In the genomic region with DNA sequence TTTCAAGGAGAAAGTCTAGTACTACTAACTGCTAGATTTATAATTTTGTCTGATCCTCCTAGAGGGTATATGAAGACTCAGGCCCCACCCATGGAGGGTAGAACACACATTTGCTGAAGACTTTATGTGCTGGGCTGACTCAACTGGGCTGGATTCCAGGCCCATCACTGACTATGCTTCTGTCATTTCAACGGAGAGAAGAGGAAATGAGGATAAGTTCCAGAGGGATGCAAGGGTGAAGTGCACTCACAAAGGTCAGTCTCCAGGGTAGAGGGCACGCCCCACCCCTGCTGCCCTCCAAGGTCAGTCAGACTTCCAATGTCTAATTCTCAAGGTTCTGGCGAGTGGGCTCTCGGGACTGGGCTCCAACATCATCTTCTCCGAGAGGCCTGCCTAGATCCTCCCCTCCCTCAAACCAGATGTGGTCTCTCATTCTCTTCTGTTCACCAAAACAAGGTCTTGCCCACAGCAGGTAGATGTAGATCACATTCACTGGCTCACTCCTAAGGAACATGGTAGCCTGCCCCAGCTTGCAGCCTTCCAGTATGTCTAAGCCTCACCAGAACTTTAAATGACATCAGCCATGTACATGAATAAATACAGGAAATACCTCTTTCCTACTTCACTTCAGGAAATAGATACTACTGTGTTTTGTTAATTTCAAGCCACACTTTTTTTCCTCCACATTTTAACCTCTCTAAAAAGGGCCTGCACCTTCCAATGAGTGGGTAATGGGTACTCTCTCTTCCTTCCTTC, we compare ENCODE assay signal across 14 cellular contexts. TPM values are rescaled to one million over a fixed set of nuclear protein-coding genes. Genes with fewer than 3 reads are reported as not detected.
A peak's percentile ranks its signal among the peaks of the same experiment; 100 is the strongest.
DNase-seq lines count a peak whose midpoint lies in the region; TF ChIP-seq lines count a peak whose summit lies in the region.
"Had no signal": no experiment of that assay in that cellular context is flagged by ENCODE, and none has a peak within 500 bp of the region (broad histone marks: within the 10 kb centered on the region; RNA-seq: fewer than 3 reads in every experiment).

No MANE protein-coding gene starts in this region.

- no peaks in the 10 kb centered on the region for H3K9me3 ChIP-seq in esophagus (ENCODE audit: control insufficient read depth in 2 of 2, insufficient read depth in 1 of 2, low read depth in 1 of 2, low read length in 1 of 2)
- no peaks in the 10 kb centered on the region for H3K9me3 ChIP-seq in sigmoid colon

- WGBS in esophagus, 2 donors, result 71 to 78% methylated on average over 5 of the region's 5 CpGs
- 71 to 80% methylated on average over 5 of the region's 5 CpGs for WGBS in sigmoid colon, 2 donors

- H3K4me1 ChIP-seq in esophagus (ENCODE audit: control insufficient read depth in 2 of 2, insufficient read depth in 2 of 2, low read length in 1 of 2), result peaks cover 0 to 8% of the 10 kb centered on the region in 2 donors
- H3K4me1 ChIP-seq in sigmoid colon, result no peaks in the 10 kb centered on the region

- H3K36me3 ChIP-seq in esophagus (ENCODE audit: control insufficient read depth in 2 of 2, insufficient read depth in 2 of 2, low read length in 1 of 2) (no peaks in the 10 kb centered on the region), sigmoid colon (no peaks in the 10 kb centered on the region)

- TF ChIP-seq CTCF in sigmoid colon (IDR thresholded peaks at IDR 0.05), result no peak

- no peak for TF ChIP-seq EP300 in sigmoid colon (IDR thresholded peaks at IDR 0.05)

- H3K27me3 ChIP-seq in esophagus (ENCODE audit: control insufficient read depth in 1 of 2, insufficient read depth in 2 of 2, low read length in 2 of 2) (no peaks in the 10 kb centered on the region), sigmoid colon (no peaks in the 10 kb centered on the region)

- DNase-seq in DMS53 treated with DMSO at 0.1 percent for 48 hours (lab: John Stamatoyannopoulos, UW; ENCODE audit: unreplicated experiment) (peak; percentile 29), RKO (ENCODE audit: low spot score) (peak; percentile 40), posterior vena cava (ENCODE audit: low spot score) (peak; percentile 87), sigmoid colon (no peak), SIG-M5 (lab: John Stamatoyannopoulos, UW) (no peak), medulla oblongata (ENCODE audit: extremely low spot score) (no peak), GM19240 (ENCODE audit: insufficient read length, low spot score) (no peak)
- DNase-seq: DMS79; effector CD8-positive, alpha-beta T cell; NCI-H2227 treated with DMSO at 0.1 percent for 48 hours; T-helper 2 cell had no signal

- H3K4me3 ChIP-seq in esophagus (ENCODE audit: low read depth in 1 of 2, low read length in 2 of 2) (no peak overlapping the region), sigmoid colon (no peak overlapping the region)

- no peak for TF ChIP-seq POLR2A in sigmoid colon (IDR thresholded peaks at IDR 0.05)

- H3K27ac ChIP-seq in esophagus (ENCODE audit: low read depth in 2 of 2, low read length in 1 of 2) (peak overlapping the region; percentile 29 to 82), sigmoid colon (no peak overlapping the region)

- intact Hi-C loops in posterior vena cava (cut with DNase I), result no loop called here
- intact Hi-C loops in sigmoid colon (cut with DNase I), result no loop called here

RNA-seq across cellular contexts. Expression of a gene that starts 7.3 kb away (rescaled TPM):
- not detected for polyA plus RNA-seq in esophagus
- total RNA-seq in posterior vena cava, result not detected
- not detected for total RNA-seq in sigmoid colon
- 100 to 1,000 TPM in 2 of 3 donors, 10 to 100 TPM in 1; 61.0 to 297 (median 132) TPM for polyA plus RNA-seq in sigmoid colon
- total RNA-seq: lower leg skin, skeletal muscle tissue had no signal

RNA-seq across cellular contexts. Expression of a gene that starts 9.7 kb away (rescaled TPM):
- polyA plus RNA-seq in esophagus, result 10 to 100 TPM; 18.0 to 24.9 TPM
- total RNA-seq in posterior vena cava, result 10 to 100 TPM in 1 of 2 donors, 1 to 10 TPM in 1; 5.5 to 11.6 TPM
- total RNA-seq in sigmoid colon, result 10 to 100 TPM in 1 of 4 donors, 1 to 10 TPM in 3; 2.0 to 11.8 (median 5.1) TPM
- polyA plus RNA-seq in sigmoid colon, result 10 to 100 TPM; 27.0 to 40.2 (median 34.2) TPM

RNA-seq across cellular contexts. Expression of a gene that starts 55.1 kb away (rescaled TPM):
- polyA plus RNA-seq in esophagus (under 1 TPM; 0.53 TPM), sigmoid colon (1 to 10 TPM in 1 of 3 donors, under 1 TPM in 2; under 0.01 to 1.1 (median 0.92) TPM)
- total RNA-seq in posterior vena cava (under 1 TPM; 0.37 to 0.67 TPM), sigmoid colon (not detected)
- total RNA-seq: skeletal muscle tissue had no signal

Comparison
In these comparisons a context has a peak if more than half of its experiments do, and no peak if none do; other contexts are left out.
1. DNase-seq: peak in DMS53 treated with DMSO at 0.1 percent for 48 hours (single experiment), RKO (single experiment) and posterior vena cava (single experiment); none in sigmoid colon (single experiment), SIG-M5 (single experiment), medulla oblongata (single experiment) and GM19240 (single experiment).
2. H3K27ac ChIP-seq: peak in esophagus (2 of 2); none in sigmoid colon (0 of 4).